35 cellular contexts compared by ENCODE assay signal in the genomic region with DNA sequence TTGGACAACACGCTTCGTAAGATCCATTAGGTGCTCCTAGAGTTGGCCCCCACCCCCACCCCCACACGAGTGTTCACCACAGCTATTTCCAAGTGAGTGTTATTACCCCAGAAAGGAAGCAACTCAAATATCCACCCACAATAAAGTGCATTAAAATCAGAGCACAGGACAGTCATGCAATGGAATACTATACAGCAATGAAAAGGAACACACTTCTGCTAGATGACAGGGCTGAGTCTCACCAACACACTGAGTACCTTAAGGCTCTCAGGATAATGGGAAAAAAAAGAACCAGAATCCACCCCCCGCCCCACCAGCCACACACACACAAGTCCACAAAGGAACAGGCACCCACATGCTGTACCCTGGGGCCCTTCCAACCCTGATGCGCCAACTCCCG. TPM values are rescaled to one million over a fixed set of nuclear protein-coding genes. Genes with fewer than 3 reads are reported as not detected.
"Had no signal": no experiment of that assay in that cellular context is flagged by ENCODE, and none has a peak within 500 bp of the region (broad histone marks: within the 10 kb centered on the region; RNA-seq: fewer than 3 reads in every experiment).

No MANE protein-coding gene starts in this region.

- H3K4me1 ChIP-seq: adrenal gland, body of pancreas, breast epithelium had no signal

- H3K27ac ChIP-seq: adrenal gland, body of pancreas, brain microvascular endothelial cell, breast epithelium, VCaP had no signal

- H3K9me3 ChIP-seq: adrenal gland, body of pancreas, breast epithelium had no signal

- ATAC-seq: activated CD8-positive, alpha-beta T cell treated with anti-CD3 and anti-CD28 coated beads for 36 hours; activated naive CD4-positive, alpha-beta T cell treated with anti-CD3 and anti-CD28 coated beads, Interleukin-2, amount 50 U/mL, for 72 hours; activated T-cell treated with anti-CD3 and anti-CD28 coated beads, Interleukin-2, amount 50 U/mL, for 4 hours; activated T-cell treated with anti-CD3 and anti-CD28 coated beads, Interleukin-2, amount 50 U/mL, for 72 hours; activated T-helper 17 cell treated with anti-CD3 and anti-CD28 coated beads, Interleukin-2, amount 50 U/mL, for 72 hours; body of pancreas had no signal

- FAIRE-seq: astrocyte, TTC549 had no signal

- H3K4me3 ChIP-seq: adrenal gland, body of pancreas, breast epithelium had no signal

- DNase-seq: activated B cell treated with CpG ODN at 0.5 μM for 24 hours; activated CD4-positive, alpha-beta memory T cell treated with anti-CD3 and anti-CD28 coated beads for 36 hours; activated CD4-positive, alpha-beta T cell treated with anti-CD3 and anti-CD28 coated beads for 4 hours; activated CD4-positive, alpha-beta T cell treated with anti-CD3 and anti-CD28 coated beads, Interleukin-2, amount 10 ng/mL, durations not matched to agents 24 days and 14 days; activated CD4-positive, alpha-beta T cell treated with anti-CD3 and anti-CD28 coated beads, Interleukin-2, amount 50 U/mL, for 1 hour; activated CD4-positive, alpha-beta T cell treated with anti-CD3 and anti-CD28 coated beads, Interleukin-2, amount 50 U/mL, for 4 hours; activated CD4-positive, CD25-positive, alpha-beta regulatory T cell treated with anti-CD3 and anti-CD28 coated beads, Interleukin-2, amount 50 U/mL, for 72 hours; activated CD8-positive, alpha-beta memory T cell treated with anti-CD3 and anti-CD28 coated beads, Interleukin-2, amount 50 U/mL, for 4 hours; activated CD8-positive, alpha-beta T cell treated with anti-CD3 and anti-CD28 coated beads for 36 hours; activated effector memory CD4-positive, alpha-beta T cell treated with anti-CD3 and anti-CD28 coated beads, Interleukin-2, amount 50 U/mL, for 16 hours; activated gamma-delta T cell treated with Interleukin-2 at 50 U/mL for 16 hours; activated naive CD4-positive, alpha-beta T cell; activated naive CD4-positive, alpha-beta T cell treated with anti-CD3 and anti-CD28 coated beads for 36 hours; activated naive CD4-positive, alpha-beta T cell treated with anti-CD3 and anti-CD28 coated beads, Interleukin-2, amount 50 U/mL, for 16 hours; activated naive CD8-positive, alpha-beta T cell treated with anti-CD3 and anti-CD28 coated beads for 36 hours; activated T-cell treated with anti-CD3 and anti-CD28 coated beads for 4 hours; activated T-cell treated with anti-CD3 and anti-CD28 coated beads, Interleukin-2, amount 50 U/mL, for 1 hour; activated T-cell treated with anti-CD3 and anti-CD28 coated beads, Interleukin-2, amount 50 U/mL, for 4 hours; activated T-cell treated with anti-CD3 and anti-CD28 coated beads, Interleukin-2, amount 50 U/mL, for 72 hours; amniotic stem cell; aorta; body of pancreas; brain microvascular endothelial cell; central memory CD4-positive, alpha-beta T cell; T-helper 2 cell; T-helper 9 cell had no signal

- H3K27me3 ChIP-seq: adrenal gland, body of pancreas, brain microvascular endothelial cell, breast epithelium had no signal

RNA-seq across cellular contexts. Expression of a gene that starts 48.1 kb away (rescaled TPM):
- total RNA-seq: activated CD4-positive, alpha-beta memory T cell treated with anti-CD3 and anti-CD28 coated beads for 36 hours; activated CD4-positive, alpha-beta T cell treated with anti-CD3 and anti-CD28 coated beads, Interleukin-2, amount 10 ng/mL, durations not matched to agents 24 days and 14 days; activated CD8-positive, alpha-beta memory T cell treated with anti-CD3 and anti-CD28 coated beads for 36 hours; activated CD8-positive, alpha-beta T cell treated with anti-CD3 and anti-CD28 coated beads for 36 hours; activated naive CD4-positive, alpha-beta T cell treated with anti-CD3 and anti-CD28 coated beads for 36 hours; activated naive CD4-positive, alpha-beta T cell treated with anti-CD3 and anti-CD28 coated beads, Interleukin-2, amount 50 U/mL, for 72 hours; activated naive CD8-positive, alpha-beta T cell treated with anti-CD3 and anti-CD28 coated beads for 36 hours; activated T-cell treated with anti-CD3 and anti-CD28 coated beads, Interleukin-2, amount 50 U/mL, for 4 hours; activated T-cell treated with anti-CD3 and anti-CD28 coated beads, Interleukin-2, amount 50 U/mL, for 72 hours; activated T-helper 1 cell treated with anti-CD3 and anti-CD28 coated beads, Interleukin-12 subunit alpha, Interleukin-12 subunit beta, Interleukin-2, Interleukin-4 antibody, amounts not matched to agents 30 ng/mL and 10 ng/mL and 1 ng/mL, durations not matched to agents 14 hours and 24 hours and 36 hours; activated T-helper 17 cell treated with anti-CD3 and anti-CD28 coated beads, Interleukin-2, amount 50 U/mL, for 72 hours; astrocyte had no signal
